In the genomic region with DNA sequence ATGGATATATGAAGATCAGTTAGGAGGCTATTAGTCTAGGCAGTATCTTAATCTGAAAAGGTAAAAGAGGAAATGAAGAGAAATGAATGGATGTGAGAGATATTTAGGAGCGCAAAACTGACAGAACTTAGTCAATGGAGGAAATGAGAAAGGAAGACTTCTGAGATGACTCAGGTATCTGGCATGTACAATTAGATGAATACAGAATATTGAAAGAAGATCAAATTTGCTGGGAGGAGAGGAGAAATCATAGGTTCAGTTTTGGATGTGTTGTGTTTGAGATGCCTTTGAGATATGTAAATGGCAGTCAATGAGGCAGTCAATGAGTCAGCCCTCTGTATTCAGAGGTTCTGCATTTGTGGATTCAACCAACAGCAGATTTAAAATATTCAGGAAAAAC, we compare ENCODE assay signal across 17 cellular contexts. TPM values are rescaled to one million over a fixed set of nuclear protein-coding genes. Genes with fewer than 3 reads are reported as not detected.
DNase-seq lines count a peak whose midpoint lies in the region; ATAC-seq and TF ChIP-seq lines count a peak whose summit lies in the region.
"Had no signal": no experiment of that assay in that cellular context is flagged by ENCODE, and none has a peak within 500 bp of the region (broad histone marks: within the 10 kb centered on the region; RNA-seq: fewer than 3 reads in every experiment).

No MANE protein-coding gene starts in this region.

- no peak overlapping the region for H3K4me3 ChIP-seq in choroid plexus epithelial cell (ENCODE audit: low read depth, low read length)
- H3K4me3 ChIP-seq in spleen: no peak overlapping the region
- H3K4me3 ChIP-seq: dorsolateral prefrontal cortex, gastrocnemius medialis, skin epidermis had no signal

- no peak overlapping the region for H3K27ac Mint-ChIP-seq in stimulated activated memory B cell treated with anti-CD40 and anti-IgM and Interleukin-4, amounts not matched to agents 10 μg/mL and 1 μg/mL and 100 μg/mL, for 72 hours
- H3K27ac Mint-ChIP-seq: activated CD4-positive, alpha-beta T cell treated with anti-CD3 and anti-CD28 coated beads for 36 hours; CD8-positive, alpha-beta T cell had no signal

- no peak overlapping the region for H3K27ac ChIP-seq in spleen
- H3K27ac ChIP-seq: dorsolateral prefrontal cortex, gastrocnemius medialis, KMS-11, skin epidermis had no signal

- peaks cover 70% of the 10 kb centered on the region for H3K36me3 Mint-ChIP-seq in stimulated activated memory B cell treated with anti-CD40 and anti-IgM and Interleukin-4, amounts not matched to agents 10 μg/mL and 1 μg/mL and 100 μg/mL, for 72 hours

- peak; percentile 29 for DNase-seq in M059J (ENCODE audit: low read depth)
- DNase-seq in choroid plexus epithelial cell (ENCODE audit: low read depth): peak; percentile 41
- no peak for DNase-seq in NCI-H2171 treated with DMSO at 0.1 percent for 48 hours (lab: John Stamatoyannopoulos, UW)
- no peak for DNase-seq in NCI-H2107 treated with DMSO at 0.1 percent for 48 hours (lab: John Stamatoyannopoulos, UW; ENCODE audit: unreplicated experiment)
- no peak for DNase-seq in spleen
- DNase-seq: activated CD4-positive, alpha-beta T cell treated with anti-CD3 and anti-CD28 coated beads for 36 hours; activated T-cell treated with anti-CD3 and anti-CD28 coated beads, Interleukin-2, amount 50 U/mL, for 48 hours; amniotic stem cell; CD8-positive, alpha-beta T cell; dorsolateral prefrontal cortex; gastrocnemius medialis; NCI-H1694 had no signal

- H3K36me3 ChIP-seq in spleen: peaks cover 0 to 79% (median 9%) of the 10 kb centered on the region in 6 donors

- 88 to 97% (median 93%) methylated on average over 1 of the region's 1 CpG for WGBS in spleen, 5 donors

- H3K27me3 ChIP-seq in spleen (replicated peaks in 1 of 7): no peaks in the 10 kb centered on the region
- H3K27me3 ChIP-seq: dorsolateral prefrontal cortex, gastrocnemius medialis had no signal

- no peak for TF ChIP-seq POLR2A in spleen (IDR thresholded peaks at IDR 0.05)

- no peaks in the 10 kb centered on the region for H3K27me3 Mint-ChIP-seq in stimulated activated memory B cell treated with anti-CD40 and anti-IgM and Interleukin-4, amounts not matched to agents 10 μg/mL and 1 μg/mL and 100 μg/mL, for 72 hours
- H3K27me3 Mint-ChIP-seq: activated CD4-positive, alpha-beta T cell treated with anti-CD3 and anti-CD28 coated beads for 36 hours had no signal

- peaks cover 6% of the 10 kb centered on the region for H3K9me3 Mint-ChIP-seq in stimulated activated memory B cell treated with anti-CD40 and anti-IgM and Interleukin-4, amounts not matched to agents 10 μg/mL and 1 μg/mL and 100 μg/mL, for 72 hours
- H3K9me3 Mint-ChIP-seq: CD8-positive, alpha-beta T cell had no signal

- ATAC-seq in GM18511 (IDR thresholded peaks at IDR 0.05; ENCODE audit: unreplicated experiment) (peak; percentile 41), GM19023 (IDR thresholded peaks at IDR 0.05; ENCODE audit: unreplicated experiment) (no peak)
- ATAC-seq in stimulated activated memory B cell treated with anti-CD40 and anti-IgM and Interleukin-4, amounts not matched to agents 10 μg/mL and 1 μg/mL and 100 μg/mL, for 72 hours: peak; percentile 46
- ATAC-seq: activated CD4-positive, alpha-beta T cell treated with anti-CD3 and anti-CD28 coated beads for 36 hours; CD8-positive, alpha-beta T cell; gastrocnemius medialis had no signal

- no peaks in the 10 kb centered on the region for H3K9me3 ChIP-seq in spleen
- H3K9me3 ChIP-seq: gastrocnemius medialis had no signal

- H3K4me1 ChIP-seq in spleen: peaks cover 0 to 11% (median 6%) of the 10 kb centered on the region in 6 donors
- H3K4me1 ChIP-seq: gastrocnemius medialis had no signal

- no peak overlapping the region for H3K4me3 Mint-ChIP-seq in stimulated activated memory B cell treated with anti-CD40 and anti-IgM and Interleukin-4, amounts not matched to agents 10 μg/mL and 1 μg/mL and 100 μg/mL, for 72 hours
- H3K4me3 Mint-ChIP-seq: activated CD4-positive, alpha-beta T cell treated with anti-CD3 and anti-CD28 coated beads for 36 hours; CD8-positive, alpha-beta T cell had no signal

- intact Hi-C loops in spleen (cut with DNase I; ENCODE audit: low total_unique reads): no loop called here

- peaks cover 24% of the 10 kb centered on the region for H3K4me1 Mint-ChIP-seq in stimulated activated memory B cell treated with anti-CD40 and anti-IgM and Interleukin-4, amounts not matched to agents 10 μg/mL and 1 μg/mL and 100 μg/mL, for 72 hours

- no peak for TF ChIP-seq CTCF in choroid plexus epithelial cell (conservative IDR thresholded peaks at IDR 0.05; ENCODE audit: low read depth, low read length)
- no peak for TF ChIP-seq CTCF in spleen (IDR thresholded peaks at IDR 0.05 in 8 of 11, conservative IDR thresholded peaks at IDR 0.05 in 3 of 11)

RNA-seq across cellular contexts. Expression of gene GAB2, which starts 42.8 kb away (rescaled TPM):
- total RNA-seq in M059J (2014; rRNA removed; shearing (Covaris generic)): 1.7 and 2.9 TPM in 2 replicates
- total RNA-seq in spleen: 10 to 100 TPM; 43.9 to 57.7 (median 50.0) TPM
- 1 to 10 TPM; 2.3 to 6.8 (median 2.5) TPM for polyA plus RNA-seq in spleen

Comparison
In these comparisons a context has a peak if more than half of its experiments do, and no peak if none do; other contexts are left out.
1. DNase-seq: peak in M059J (single experiment) and choroid plexus epithelial cell (single experiment); none in NCI-H2171 treated with DMSO at 0.1 percent for 48 hours (single experiment), NCI-H2107 treated with DMSO at 0.1 percent for 48 hours (single experiment) and spleen (single experiment).
2. RNA of gene GAB2, which starts 42.8 kb away (total RNA-seq): 43.9 to 57.7 TPM in spleen; 1.7 to 2.9 TPM in M059J; every median in the first group is over 10 times any median in the second.